10 cellular contexts compared by ENCODE assay signal in genomic region chr19:30226464-30227070, GRCh38.
A peak's percentile ranks its signal among the peaks of the same experiment; 100 is the strongest.
DNase-seq lines count a peak whose midpoint lies in the region; ATAC-seq and TF ChIP-seq lines count a peak whose summit lies in the region.
"Had no signal": no experiment of that assay in that cellular context is flagged by ENCODE, and none has a peak within 500 bp of the region (broad histone marks: within the 10 kb centered on the region; RNA-seq: fewer than 3 reads in every experiment).

No MANE protein-coding gene starts in this region.

- H4K8ac ChIP-seq in H9 (replicated peaks; ENCODE audit: insufficient read length, low read depth, low read length): no peak overlapping the region

- H3K9me3 Mint-ChIP-seq in H9: peaks cover 0 to 4% of the 10 kb centered on the region in 2 experiments; a peak in 3 of 5 replicates
- no peaks in the 10 kb centered on the region for H3K9me3 Mint-ChIP-seq in activated CD8-positive, alpha-beta T cell treated with anti-CD3 and anti-CD28 coated beads for 36 hours
- peaks cover 4% of the 10 kb centered on the region for H3K9me3 Mint-ChIP-seq in stimulated activated memory B cell treated with anti-CD40 and anti-IgM and Interleukin-4, amounts not matched to agents 10 μg/mL and 1 μg/mL and 100 μg/mL, for 72 hours

- WGBS in H9 (ENCODE audit: extremely low coverage, insufficient read length, low lambda C conversion rate): no CpG with 5 or more reads among the region's 32 CpGs

- CTCF ChIA-PET in activated CD8-positive, alpha-beta T cell treated with anti-CD3 and anti-CD28 coated beads for 36 hours (lab: Charles Lee): no interaction called here

- H3K27ac ChIP-seq in H9 (ENCODE audit: insufficient read length, low read depth, low read length) (no peak overlapping the region), iPS-18a (ENCODE audit: low read length) (no peak overlapping the region)
- H3K27ac ChIP-seq: body of pancreas, HL-60 had no signal

- H2AFZ ChIP-seq in H9 (ENCODE audit: low read length): no peak overlapping the region

- peak overlapping the region; percentile 82 for H3K4me2 ChIP-seq in H9 (ENCODE audit: insufficient read depth, insufficient read length, low read length)

- H3K4me3 ChIP-seq in iPS-18a (ENCODE audit: low read length): peak overlapping the region; percentile 58

- POLR2A ChIA-PET in activated CD8-positive, alpha-beta T cell treated with anti-CD3 and anti-CD28 coated beads for 36 hours (lab: Charles Lee): no interaction called here

- peaks cover 41 to 54% of the 10 kb centered on the region in 2 experiments for H3K4me1 Mint-ChIP-seq in H9
- H3K4me1 Mint-ChIP-seq in activated CD8-positive, alpha-beta T cell treated with anti-CD3 and anti-CD28 coated beads for 36 hours (ENCODE audit: low read depth): peaks cover 20% of the 10 kb centered on the region
- peaks cover 21% of the 10 kb centered on the region for H3K4me1 Mint-ChIP-seq in stimulated activated memory B cell treated with anti-CD40 and anti-IgM and Interleukin-4, amounts not matched to agents 10 μg/mL and 1 μg/mL and 100 μg/mL, for 72 hours

- H4K91ac ChIP-seq in H9 (ENCODE audit: insufficient read length, low read depth, low read length): no peak overlapping the region

- ATAC-seq in activated CD8-positive, alpha-beta T cell treated with anti-CD3 and anti-CD28 coated beads for 36 hours: no peak
- no peak for ATAC-seq in stimulated activated memory B cell treated with anti-CD40 and anti-IgM and Interleukin-4, amounts not matched to agents 10 μg/mL and 1 μg/mL and 100 μg/mL, for 72 hours
- no peak for ATAC-seq in GM21390 (IDR thresholded peaks at IDR 0.05; ENCODE audit: unreplicated experiment)

- H3K27me3 ChIP-seq in H9 (ENCODE audit: insufficient read depth, low read length) (peaks cover 59% of the 10 kb centered on the region), iPS-18a (ENCODE audit: control insufficient read depth, insufficient read depth, low read length) (peaks cover 98% of the 10 kb centered on the region)

- no peaks in the 10 kb centered on the region for H3K79me2 ChIP-seq in H9 (ENCODE audit: insufficient read depth, low read length)

- H3K9me3 ChIP-seq in H9 (ENCODE audit: control insufficient read depth, low read depth, low read length): no peaks in the 10 kb centered on the region
- H3K9me3 ChIP-seq in iPS-18a (ENCODE audit: control insufficient read depth, low read depth, low read length): no peaks in the 10 kb centered on the region
- H3K9me3 ChIP-seq: body of pancreas had no signal

- H3K9ac ChIP-seq in H9 (ENCODE audit: extremely low read depth, insufficient read length, low read length) (no peak overlapping the region), iPS-18a (ENCODE audit: low read length) (no peak overlapping the region)

- no peak overlapping the region for H3K18ac ChIP-seq in H9 (ENCODE audit: insufficient read length, low read depth, low read length)

- no peak overlapping the region for H3K27ac Mint-ChIP-seq in H9
- H3K27ac Mint-ChIP-seq in activated CD8-positive, alpha-beta T cell treated with anti-CD3 and anti-CD28 coated beads for 36 hours: no peak overlapping the region
- peak overlapping the region; percentile 11 for H3K27ac Mint-ChIP-seq in stimulated activated memory B cell treated with anti-CD40 and anti-IgM and Interleukin-4, amounts not matched to agents 10 μg/mL and 1 μg/mL and 100 μg/mL, for 72 hours

- H3K4me3 Mint-ChIP-seq in H9: peak overlapping the region; percentile 56 to 85
- peak overlapping the region; percentile 73 for H3K4me3 Mint-ChIP-seq in activated CD8-positive, alpha-beta T cell treated with anti-CD3 and anti-CD28 coated beads for 36 hours
- H3K4me3 Mint-ChIP-seq in stimulated activated memory B cell treated with anti-CD40 and anti-IgM and Interleukin-4, amounts not matched to agents 10 μg/mL and 1 μg/mL and 100 μg/mL, for 72 hours: peak overlapping the region; percentile 63

- no peak for TF ChIP-seq CTCF in H9 (conservative IDR thresholded peaks at IDR 0.05)
- TF ChIP-seq CTCF in activated CD8-positive, alpha-beta T cell treated with anti-CD3 and anti-CD28 coated beads for 36 hours (IDR thresholded peaks at IDR 0.05): no peak

- H3K4ac ChIP-seq in H9 (ENCODE audit: low read depth, low read length): no peak overlapping the region

- no peak overlapping the region for H2BK120ac ChIP-seq in H9 (ENCODE audit: low read depth, low read length, poor library complexity, severe bottlenecking)

- no peaks in the 10 kb centered on the region for H4K20me1 ChIP-seq in H9 (ENCODE audit: control insufficient read depth, insufficient read depth, insufficient read length)

- H3K79me1 ChIP-seq in H9 (ENCODE audit: insufficient read depth, low read depth, low read length, poor library complexity, severe bottlenecking): no peaks in the 10 kb centered on the region

- no peak overlapping the region for H2BK15ac ChIP-seq in H9 (ENCODE audit: low read depth, low read length)

- H3T11ph ChIP-seq in H9 (ENCODE audit: low read length): no peak overlapping the region

- H3K14ac ChIP-seq in H9 (ENCODE audit: insufficient read depth, low read length): no peak overlapping the region

- H2BK20ac ChIP-seq in H9 (ENCODE audit: low read depth, low read length, poor library complexity, severe bottlenecking): no peak overlapping the region

- H3K36me3 ChIP-seq in iPS-18a (ENCODE audit: control insufficient read depth, low read depth, low read length): no peaks in the 10 kb centered on the region

- no peak overlapping the region for H2BK5ac ChIP-seq in H9 (ENCODE audit: insufficient read length, low read length)

- H3K4me1 ChIP-seq in H9 (ENCODE audit: insufficient read depth, low read length): no peaks in the 10 kb centered on the region
- H3K4me1 ChIP-seq in iPS-18a (ENCODE audit: control insufficient read depth, low read depth, low read length): peaks cover 26% of the 10 kb centered on the region

- H2BK12ac ChIP-seq in H9 (ENCODE audit: insufficient read length, low read depth, low read length): no peak overlapping the region

- H3K36me3 Mint-ChIP-seq in H9 (ENCODE audit: insufficient read depth in 1 of 3, low read depth in 3 of 3): no peaks in the 10 kb centered on the region
- H3K36me3 Mint-ChIP-seq in activated CD8-positive, alpha-beta T cell treated with anti-CD3 and anti-CD28 coated beads for 36 hours (ENCODE audit: low read depth): peaks cover 2% of the 10 kb centered on the region
- H3K36me3 Mint-ChIP-seq in stimulated activated memory B cell treated with anti-CD40 and anti-IgM and Interleukin-4, amounts not matched to agents 10 μg/mL and 1 μg/mL and 100 μg/mL, for 72 hours: peaks cover 7% of the 10 kb centered on the region

- H3K23me2 ChIP-seq in H9 (ENCODE audit: insufficient read length, low read depth, low read length, poor library complexity, severe bottlenecking): peaks cover 20% of the 10 kb centered on the region

- no peak overlapping the region for H3K23ac ChIP-seq in H9 (ENCODE audit: insufficient read length, low read depth, low read length)

- no peak overlapping the region for H3K56ac ChIP-seq in H9 (ENCODE audit: insufficient read length, low read depth, low read length)

- intact Hi-C loops in activated CD8-positive, alpha-beta T cell treated with anti-CD3 and anti-CD28 coated beads for 36 hours (cut with micrococcal nuclease): loop anchor here (10.0 kb wide), 1 partner anchor 428 kb away; no protein-coding TSS in a partner anchor

- no peak overlapping the region for H2AK5ac ChIP-seq in H9 (ENCODE audit: insufficient read length, low read length)

- DNase-seq in H9 (no peak), SIG-M5 treated with dmso at 0.1 percent for 504 hours (lab: John Stamatoyannopoulos, UW; ENCODE audit: unreplicated experiment) (no peak), NCI-H1417 (lab: John Stamatoyannopoulos, UW) (no peak), NCI-H510A treated with DMSO at 0.1 percent for 48 hours (lab: John Stamatoyannopoulos, UW) (no peak)
- peak; percentile 3 for DNase-seq in activated CD8-positive, alpha-beta T cell treated with anti-CD3 and anti-CD28 coated beads for 36 hours

- peaks cover 92% of the 10 kb centered on the region for H3K27me3 Mint-ChIP-seq in H9 (ENCODE audit: low read depth)
- peaks cover 65% of the 10 kb centered on the region for H3K27me3 Mint-ChIP-seq in activated CD8-positive, alpha-beta T cell treated with anti-CD3 and anti-CD28 coated beads for 36 hours
- peaks cover 73% of the 10 kb centered on the region for H3K27me3 Mint-ChIP-seq in stimulated activated memory B cell treated with anti-CD40 and anti-IgM and Interleukin-4, amounts not matched to agents 10 μg/mL and 1 μg/mL and 100 μg/mL, for 72 hours

- H4K5ac ChIP-seq in H9 (ENCODE audit: insufficient read length, low read depth, low read length): no peak overlapping the region
